Comparison of ENCODE assay signal across 1 cellular context in the genomic region with DNA sequence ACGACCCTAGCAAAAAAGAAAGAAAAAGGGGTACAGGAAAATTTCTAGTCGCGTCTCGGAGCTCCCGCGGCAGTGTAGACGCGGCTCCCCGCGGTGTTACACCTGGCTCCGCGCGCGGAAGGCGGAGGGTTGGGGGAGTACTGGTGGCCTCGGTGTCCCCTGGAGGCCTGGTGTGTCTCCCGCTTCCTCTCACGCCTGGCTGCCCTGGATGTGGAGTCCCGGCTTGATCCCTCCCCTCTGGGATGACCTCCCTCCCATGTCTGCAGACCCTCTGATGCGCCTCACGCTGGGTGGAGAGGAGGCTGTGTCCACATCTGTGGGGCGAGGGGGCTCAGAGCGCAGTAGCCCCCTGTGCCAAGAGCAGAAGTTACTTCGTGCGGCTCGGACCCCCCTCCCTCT.
TF ChIP-seq lines count a peak whose summit lies in the region.

No MANE protein-coding gene starts in this region.

TF ChIP-seq in GM23338, 12 proteins besides CTCF, POLR2A, EP300 and RAD21 (continued from another document):
- TF ChIP-seq ZNF462 (CRISPR knock-in tag; IDR thresholded peaks at IDR 0.05), result no peak
- no peak for TF ChIP-seq ZNF114 (CRISPR knock-in tag; IDR thresholded peaks at IDR 0.05)
